11 cellular contexts compared by ENCODE assay signal in the genomic region with DNA sequence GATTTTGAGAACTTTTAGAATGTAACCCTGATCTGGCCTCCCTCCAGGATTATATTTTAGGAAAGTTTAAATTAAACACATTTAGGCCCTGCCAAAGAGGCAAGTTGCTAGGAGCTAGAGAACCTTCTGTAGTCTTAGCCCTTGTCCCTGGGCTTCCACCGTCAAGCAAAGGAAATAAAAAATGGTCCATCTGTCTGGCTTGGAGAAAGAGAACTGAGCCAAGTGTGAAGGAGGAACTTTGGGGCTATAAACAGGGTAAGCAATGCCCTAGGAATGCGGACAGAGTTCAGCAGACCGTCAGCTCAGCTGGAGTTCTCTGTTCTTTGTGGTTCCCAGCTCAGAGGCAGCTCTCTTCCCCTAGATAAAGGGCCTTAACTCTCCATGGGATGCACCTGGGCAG. TPM values are rescaled to one million over a fixed set of nuclear protein-coding genes. Genes with fewer than 3 reads are reported as not detected.
A peak's percentile ranks its signal among the peaks of the same experiment; 100 is the strongest.
DNase-seq lines count a peak whose midpoint lies in the region; ATAC-seq and TF ChIP-seq lines count a peak whose summit lies in the region.
"Had no signal": no experiment of that assay in that cellular context is flagged by ENCODE, and none has a peak within 500 bp of the region (broad histone marks: within the 10 kb centered on the region; RNA-seq: fewer than 3 reads in every experiment).

No MANE protein-coding gene starts in this region.

- CTCF ChIA-PET in Panc1 (lab: Charles Lee): no interaction called here

- no peak overlapping the region for H3K27ac ChIP-seq in Panc1 (ENCODE audit: low read length)

- H3K4me3 ChIP-seq in Panc1 (ENCODE audit: low read depth in 2 of 2, low read length in 2 of 2): no peak overlapping the region
- H3K4me3 ChIP-seq in foreskin fibroblast (ENCODE audit: low read depth in 1 of 2, low read length in 2 of 2): no peak overlapping the region

- no peaks in the 10 kb centered on the region for H3K27me3 ChIP-seq in Panc1 (ENCODE audit: control insufficient read depth, insufficient read depth, low read length)

- DNase-seq in GM03348 (ENCODE audit: low spot score): peak; percentile 82
- DNase-seq in Panc1 (ENCODE audit: low read depth, low spot score): no peak
- DNase-seq in foreskin fibroblast: peak; percentile 28 to 54
- DNase-seq in renal cortical epithelial cell (ENCODE audit: low read depth): peak; percentile 68
- no peak for DNase-seq in T-helper 9 cell
- no peak for DNase-seq in HuH-7.5 (ENCODE audit: low spot score)
- no peak for DNase-seq in DMS114 treated with DMSO at 0.1 percent for 48 hours (lab: John Stamatoyannopoulos, UW; ENCODE audit: unreplicated experiment)
- DNase-seq in NCI-H2171 (lab: John Stamatoyannopoulos, UW): no peak
- DNase-seq: SK-N-SH; stimulated activated CD4-positive, alpha-beta T cell treated with anti-CD3 and anti-CD28 coated beads, Interleukin-2, amount 100 ng/mL, for 24 hours had no signal

- in situ Hi-C loops in Panc1 (cut with HindIII; ENCODE audit: low pct_unique_long_range_greater_than_20kb, low sequenced_read_pairs): no loop called here

- POLR2A ChIA-PET in Panc1 (lab: Charles Lee): no interaction called here

- peak; percentile 85 for ATAC-seq in Panc1

- H3K36me3 ChIP-seq in Panc1 (ENCODE audit: control insufficient read depth, insufficient read depth, low read length): no peaks in the 10 kb centered on the region

- no TSS peak for BruUV-seq in Panc1 (replicated peaks; lab: Mats Ljungman, UMichigan)

- TF ChIP-seq CTCF in Panc1 (IDR thresholded peaks at IDR 0.05): no peak
- no peak for TF ChIP-seq CTCF in foreskin fibroblast (IDR thresholded peaks at IDR 0.05; ENCODE audit: low read depth, low read length)

- H3K4me1 ChIP-seq in Panc1 (ENCODE audit: control insufficient read depth, insufficient read depth, low read length): no peaks in the 10 kb centered on the region

- intact Hi-C loops in Panc1 (cut with micrococcal nuclease; ENCODE audit: unreplicated experiment): loop anchor here (1.0 kb wide), 1 partner anchor 18 kb away; no protein-coding TSS in a partner anchor

- H3K9me3 ChIP-seq in Panc1 (ENCODE audit: control insufficient read depth, insufficient read depth, low read depth, low read length): no peaks in the 10 kb centered on the region
- H3K9me3 ChIP-seq: SK-N-SH had no signal

RNA-seq across cellular contexts. Expression of gene RCVRN, which starts 29.6 kb away (rescaled TPM):
- total RNA-seq in Panc1 (2021; ENCODE audit: unreplicated experiment) (not detected), renal cortical epithelial cell (not detected in 2 replicates)
- not detected for polyA plus RNA-seq in Panc1 (2012; ENCODE audit: insufficient read length)
- polyA plus RNA-seq: SK-N-SH had no signal

RNA-seq across cellular contexts. Expression of gene GLP2R, which starts 49.7 kb away (rescaled TPM):
- 0.08 TPM for total RNA-seq in Panc1 (2021; ENCODE audit: unreplicated experiment)
- 0.15 TPM for polyA plus RNA-seq in Panc1 (2012; ENCODE audit: insufficient read length)
- 0.55 and 1.9 TPM in 2 replicates for total RNA-seq in renal cortical epithelial cell
- polyA plus RNA-seq: SK-N-SH had no signal

RNA-seq across cellular contexts. Expression of gene GSG1L2, which starts 53.6 kb away (rescaled TPM):
- total RNA-seq in Panc1 (2021; ENCODE audit: unreplicated experiment) (not detected), renal cortical epithelial cell (not detected in 2 replicates)
- polyA plus RNA-seq in Panc1 (2012; ENCODE audit: insufficient read length): not detected
- total RNA-seq: subcutaneous adipose tissue had no signal
- polyA plus RNA-seq: SK-N-SH had no signal

Comparison
In these comparisons a context has a peak if more than half of its experiments do, and no peak if none do; other contexts are left out.
1. DNase-seq: peak in GM03348 (single experiment), foreskin fibroblast (2 of 2) and renal cortical epithelial cell (single experiment); none in Panc1 (single experiment), T-helper 9 cell (single experiment), HuH-7.5 (single experiment), DMS114 treated with DMSO at 0.1 percent for 48 hours (single experiment) and NCI-H2171 (single experiment).